16 cellular contexts compared by ENCODE assay signal in genomic region chr18:13291299-13291698, GRCh38.
"Had no signal": no experiment of that assay in that cellular context is flagged by ENCODE, and none has a peak within 500 bp of the region (broad histone marks: within the 10 kb centered on the region; RNA-seq: fewer than 3 reads in every experiment).

No MANE protein-coding gene starts in this region.

- H3K4me3 ChIP-seq: lower lobe of right lung, right atrium auricular region, SJSA1, tibial nerve had no signal

- DNase-seq: activated B cell treated with CpG ODN at 0.5 μM for 24 hours; activated CD4-positive, alpha-beta T cell treated with anti-CD3 and anti-CD28 coated beads, Interleukin-2, amount 50 U/mL, for 4 hours; activated gamma-delta T cell; activated naive CD8-positive, alpha-beta T cell treated with anti-CD3 and anti-CD28 coated beads for 36 hours; immature natural killer cell; lower lobe of right lung; midbrain; naive B cell; small intestine; SW 1271 had no signal

- H3K27me3 ChIP-seq: right atrium auricular region, tibial nerve had no signal

- H3K27ac Mint-ChIP-seq: activated B cell treated with CpG ODN at 0.5 μM for 24 hours; activated naive CD8-positive, alpha-beta T cell treated with anti-CD3 and anti-CD28 coated beads for 36 hours; immature natural killer cell; stimulated activated memory B cell treated with anti-CD40 and anti-IgM and Interleukin-4, amounts not matched to agents 10 μg/mL and 1 μg/mL and 100 μg/mL, for 72 hours had no signal

- H3K4me1 ChIP-seq: lower lobe of right lung, parathyroid adenoma, SJSA1, tibial nerve had no signal

- H3K27ac ChIP-seq: lower lobe of right lung, parathyroid adenoma, right atrium auricular region, SJSA1, tibial nerve had no signal

- H3K4me1 Mint-ChIP-seq: activated B cell treated with CpG ODN at 0.5 μM for 24 hours; immature natural killer cell; naive B cell; stimulated activated memory B cell treated with anti-CD40 and anti-IgM and Interleukin-4, amounts not matched to agents 10 μg/mL and 1 μg/mL and 100 μg/mL, for 72 hours had no signal

- H3K4me3 Mint-ChIP-seq: activated B cell treated with CpG ODN at 0.5 μM for 24 hours; activated naive CD8-positive, alpha-beta T cell treated with anti-CD3 and anti-CD28 coated beads for 36 hours; immature natural killer cell; naive B cell; stimulated activated memory B cell treated with anti-CD40 and anti-IgM and Interleukin-4, amounts not matched to agents 10 μg/mL and 1 μg/mL and 100 μg/mL, for 72 hours had no signal

- H3K36me3 ChIP-seq: lower lobe of right lung, right atrium auricular region, SJSA1, tibial nerve had no signal

- ATAC-seq: esophagus mucosa had no signal

- H3K9me3 ChIP-seq: lower lobe of right lung, right atrium auricular region, SJSA1, tibial nerve had no signal

- H3K9me3 Mint-ChIP-seq: activated B cell treated with CpG ODN at 0.5 μM for 24 hours; activated naive CD8-positive, alpha-beta T cell treated with anti-CD3 and anti-CD28 coated beads for 36 hours; immature natural killer cell; naive B cell; stimulated activated memory B cell treated with anti-CD40 and anti-IgM and Interleukin-4, amounts not matched to agents 10 μg/mL and 1 μg/mL and 100 μg/mL, for 72 hours had no signal

- H3K27me3 Mint-ChIP-seq: activated B cell treated with CpG ODN at 0.5 μM for 24 hours; activated naive CD8-positive, alpha-beta T cell treated with anti-CD3 and anti-CD28 coated beads for 36 hours had no signal

- H3K36me3 Mint-ChIP-seq: activated naive CD8-positive, alpha-beta T cell treated with anti-CD3 and anti-CD28 coated beads for 36 hours; immature natural killer cell; naive B cell; stimulated activated memory B cell treated with anti-CD40 and anti-IgM and Interleukin-4, amounts not matched to agents 10 μg/mL and 1 μg/mL and 100 μg/mL, for 72 hours had no signal

- FAIRE-seq: small intestine had no signal
